30 cellular contexts compared by ENCODE assay signal in genomic region chr2:30860715-30861114, GRCh38. TPM values are rescaled to one million over a fixed set of nuclear protein-coding genes. Genes with fewer than 3 reads are reported as not detected.
"Had no signal": no experiment of that assay in that cellular context is flagged by ENCODE, and none has a peak within 500 bp of the region (broad histone marks: within the 10 kb centered on the region; RNA-seq: fewer than 3 reads in every experiment).

No MANE protein-coding gene starts in this region.

- H3K4me1 Mint-ChIP-seq: activated CD4-positive, alpha-beta T cell treated with anti-CD3 and anti-CD28 coated beads, Interleukin-2, amount 10 ng/mL, durations not matched to agents 24 days and 14 days had no signal

- FAIRE-seq: TTC549 had no signal

- H3K9me3 ChIP-seq: SJCRH30 had no signal

- H3K4me1 ChIP-seq: SJCRH30 had no signal

- H3K36me3 ChIP-seq: brain microvascular endothelial cell, SJCRH30 had no signal

- H3K4me3 ChIP-seq: SJCRH30, SK-N-MC had no signal

- DNase-seq: activated CD4-positive, alpha-beta T cell treated with anti-CD3 and anti-CD28 coated beads, Interleukin-2, amount 10 ng/mL, durations not matched to agents 24 days and 14 days; activated CD4-positive, alpha-beta T cell treated with anti-CD3 and anti-CD28 coated beads, Interleukin-2, amount 50 U/mL, for 4 hours; activated CD8-positive, alpha-beta T cell treated with anti-CD3 and anti-CD28 coated beads, Interleukin-2, amount 10 ng/mL, durations not matched to agents 7 days and 5 days; activated gamma-delta T cell treated with Interleukin-2 at 50 U/mL for 16 hours; activated naive CD4-positive, alpha-beta T cell treated with anti-CD3 and anti-CD28 coated beads for 36 hours; activated T-cell treated with anti-CD3 and anti-CD28 coated beads, Interleukin-2, amount 50 U/mL, for 24 hours; amniotic stem cell; aorta; brain microvascular endothelial cell; central memory CD4-positive, alpha-beta T cell; NCI-H1092 treated with DMSO at 0.1 percent for 48 hours; NCI-H146; NCI-H187; NCI-H2029 treated with DMSO at 0.1 percent for 48 hours; NCI-H2107; NCI-H2171; NCI-H510A; NCI-H526; NCI-H748 treated with DMSO at 0.1 percent for 48 hours; SHP77 had no signal

- H3K36me3 Mint-ChIP-seq: activated naive CD4-positive, alpha-beta T cell treated with anti-CD3 and anti-CD28 coated beads, Interleukin-2, amount 50 U/mL, for 72 hours had no signal

- H3K27ac ChIP-seq: brain microvascular endothelial cell, SJCRH30, SK-N-MC had no signal

- H3K9me3 Mint-ChIP-seq: activated CD4-positive, alpha-beta T cell treated with anti-CD3 and anti-CD28 coated beads, Interleukin-2, amount 10 ng/mL, durations not matched to agents 24 days and 14 days; activated naive CD4-positive, alpha-beta T cell treated with anti-CD3 and anti-CD28 coated beads for 36 hours; activated naive CD4-positive, alpha-beta T cell treated with anti-CD3 and anti-CD28 coated beads, Interleukin-2, amount 50 U/mL, for 72 hours; activated T-cell treated with anti-CD3 and anti-CD28 coated beads, Interleukin-2, amount 50 U/mL, for 24 hours; activated T-helper 1 cell treated with anti-CD3 and anti-CD28 coated beads, Interleukin-12 subunit alpha, Interleukin-12 subunit beta, Interleukin-2, Interleukin-4 antibody, amounts not matched to agents 30 ng/mL and 10 ng/mL and 1 ng/mL, durations not matched to agents 14 hours and 24 hours and 36 hours; T-helper 1 cell treated with Interleukin-12 subunit alpha and Interleukin-12 subunit beta and Interleukin-4 antibody, amounts not matched to agents 30 μg/mL and 1 μg/mL, for 36 hours; T-helper 2 cell treated with Interferon-gamma antibody and Interleukin-4, amounts not matched to agents 5 μg/mL and 100 μg/mL, for 36 hours had no signal

- H3K27me3 ChIP-seq: brain microvascular endothelial cell had no signal

- H3K4me3 Mint-ChIP-seq: activated CD4-positive, alpha-beta T cell treated with anti-CD3 and anti-CD28 coated beads, Interleukin-2, amount 10 ng/mL, durations not matched to agents 24 days and 14 days; activated CD8-positive, alpha-beta T cell treated with anti-CD3 and anti-CD28 coated beads, Interleukin-2, amount 10 ng/mL, durations not matched to agents 7 days and 5 days; activated naive CD4-positive, alpha-beta T cell treated with anti-CD3 and anti-CD28 coated beads for 36 hours; activated T-cell treated with anti-CD3 and anti-CD28 coated beads, Interleukin-2, amount 50 U/mL, for 24 hours; activated T-helper 1 cell treated with anti-CD3 and anti-CD28 coated beads, Interleukin-12 subunit alpha, Interleukin-12 subunit beta, Interleukin-2, Interleukin-4 antibody, amounts not matched to agents 30 ng/mL and 10 ng/mL and 1 ng/mL, durations not matched to agents 14 hours and 24 hours and 36 hours; T-helper 1 cell treated with Interleukin-12 subunit alpha and Interleukin-12 subunit beta and Interleukin-4 antibody, amounts not matched to agents 30 μg/mL and 1 μg/mL, for 36 hours; T-helper 2 cell treated with Interferon-gamma antibody and Interleukin-4, amounts not matched to agents 5 μg/mL and 100 μg/mL, for 36 hours had no signal

- H3K27ac Mint-ChIP-seq: activated CD4-positive, alpha-beta T cell treated with anti-CD3 and anti-CD28 coated beads, Interleukin-2, amount 10 ng/mL, durations not matched to agents 24 days and 14 days; activated CD8-positive, alpha-beta T cell treated with anti-CD3 and anti-CD28 coated beads, Interleukin-2, amount 10 ng/mL, durations not matched to agents 7 days and 5 days; activated naive CD4-positive, alpha-beta T cell treated with anti-CD3 and anti-CD28 coated beads for 36 hours; activated naive CD4-positive, alpha-beta T cell treated with anti-CD3 and anti-CD28 coated beads, Interleukin-2, amount 50 U/mL, for 72 hours; activated T-cell treated with anti-CD3 and anti-CD28 coated beads, Interleukin-2, amount 50 U/mL, for 24 hours; activated T-helper 1 cell treated with anti-CD3 and anti-CD28 coated beads, Interleukin-12 subunit alpha, Interleukin-12 subunit beta, Interleukin-2, Interleukin-4 antibody, amounts not matched to agents 30 ng/mL and 10 ng/mL and 1 ng/mL, durations not matched to agents 14 hours and 24 hours and 36 hours; T-helper 1 cell treated with Interleukin-12 subunit alpha and Interleukin-12 subunit beta and Interleukin-4 antibody, amounts not matched to agents 30 μg/mL and 1 μg/mL, for 36 hours; T-helper 2 cell treated with Interferon-gamma antibody and Interleukin-4, amounts not matched to agents 5 μg/mL and 100 μg/mL, for 36 hours had no signal

- ATAC-seq: activated CD8-positive, alpha-beta T cell treated with anti-CD3 and anti-CD28 coated beads, Interleukin-2, amount 10 ng/mL, durations not matched to agents 7 days and 5 days; activated naive CD4-positive, alpha-beta T cell treated with anti-CD3 and anti-CD28 coated beads, Interleukin-2, amount 50 U/mL, for 72 hours; Panc1 had no signal

RNA-seq across cellular contexts. Expression of gene CAPN13, which starts 53.5 kb away (rescaled TPM):
- total RNA-seq: activated CD4-positive, alpha-beta T cell treated with anti-CD3 and anti-CD28 coated beads, Interleukin-2, amount 10 ng/mL, durations not matched to agents 24 days and 14 days; activated CD8-positive, alpha-beta T cell treated with anti-CD3 and anti-CD28 coated beads, Interleukin-2, amount 10 ng/mL, durations not matched to agents 7 days and 5 days; activated naive CD4-positive, alpha-beta T cell treated with anti-CD3 and anti-CD28 coated beads for 36 hours; activated naive CD4-positive, alpha-beta T cell treated with anti-CD3 and anti-CD28 coated beads, Interleukin-2, amount 50 U/mL, for 72 hours; activated T-helper 1 cell treated with anti-CD3 and anti-CD28 coated beads, Interleukin-12 subunit alpha, Interleukin-12 subunit beta, Interleukin-2, Interleukin-4 antibody, amounts not matched to agents 30 ng/mL and 10 ng/mL and 1 ng/mL, durations not matched to agents 14 hours and 24 hours and 36 hours; aorta; M059J; RPMI7951; SJCRH30 had no signal
